Comparison of ENCODE assay signal across 8 cellular contexts in the genomic region with DNA sequence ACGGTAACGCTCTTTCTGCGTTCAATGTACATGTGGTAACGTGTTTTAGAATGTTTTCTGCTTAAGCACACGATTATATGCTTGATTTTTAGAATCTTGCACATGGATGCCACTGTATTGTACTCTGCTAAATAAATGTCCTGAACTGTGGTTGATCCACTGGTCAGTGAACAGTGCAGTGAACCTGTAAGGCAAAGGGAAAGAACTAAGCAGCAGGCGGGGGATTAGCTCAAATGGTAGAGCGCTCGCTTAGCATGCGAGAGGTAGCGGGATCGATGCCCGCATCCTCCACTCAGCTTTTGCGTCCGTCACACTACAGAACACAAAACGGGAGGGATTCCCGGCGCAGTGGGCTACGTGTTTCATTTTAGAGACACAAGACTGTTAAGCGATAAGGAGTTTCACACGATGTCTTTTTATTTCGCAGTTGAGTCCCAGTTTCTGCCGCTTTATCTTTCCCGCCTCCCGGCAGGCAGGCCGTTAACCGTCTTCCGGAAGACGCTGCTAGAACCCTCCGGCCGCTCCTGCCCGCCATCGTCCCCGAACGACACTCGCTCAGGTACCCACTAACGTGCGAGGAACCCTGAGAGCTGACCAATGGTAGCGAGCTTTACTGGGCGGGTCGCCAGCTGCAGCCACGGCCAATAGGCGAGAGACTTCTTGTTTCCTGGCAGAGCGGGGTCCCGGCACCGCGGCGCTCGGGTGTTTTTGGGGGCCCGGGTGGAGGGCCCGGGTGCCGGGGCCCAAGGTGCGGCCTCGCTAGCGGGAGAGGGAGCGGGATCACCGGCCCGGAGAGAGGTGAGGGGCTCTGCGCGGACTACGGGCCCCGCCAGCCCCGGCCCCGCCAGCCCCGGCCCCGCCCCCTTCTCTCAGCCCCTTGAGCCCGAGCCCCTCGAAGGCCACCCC. TPM values are rescaled to one million over a fixed set of nuclear protein-coding genes. Genes with fewer than 3 reads are reported as not detected.
DNase-seq lines count a peak whose midpoint lies in the region; ATAC-seq and TF ChIP-seq lines count a peak whose summit lies in the region.

A gene with protein sequence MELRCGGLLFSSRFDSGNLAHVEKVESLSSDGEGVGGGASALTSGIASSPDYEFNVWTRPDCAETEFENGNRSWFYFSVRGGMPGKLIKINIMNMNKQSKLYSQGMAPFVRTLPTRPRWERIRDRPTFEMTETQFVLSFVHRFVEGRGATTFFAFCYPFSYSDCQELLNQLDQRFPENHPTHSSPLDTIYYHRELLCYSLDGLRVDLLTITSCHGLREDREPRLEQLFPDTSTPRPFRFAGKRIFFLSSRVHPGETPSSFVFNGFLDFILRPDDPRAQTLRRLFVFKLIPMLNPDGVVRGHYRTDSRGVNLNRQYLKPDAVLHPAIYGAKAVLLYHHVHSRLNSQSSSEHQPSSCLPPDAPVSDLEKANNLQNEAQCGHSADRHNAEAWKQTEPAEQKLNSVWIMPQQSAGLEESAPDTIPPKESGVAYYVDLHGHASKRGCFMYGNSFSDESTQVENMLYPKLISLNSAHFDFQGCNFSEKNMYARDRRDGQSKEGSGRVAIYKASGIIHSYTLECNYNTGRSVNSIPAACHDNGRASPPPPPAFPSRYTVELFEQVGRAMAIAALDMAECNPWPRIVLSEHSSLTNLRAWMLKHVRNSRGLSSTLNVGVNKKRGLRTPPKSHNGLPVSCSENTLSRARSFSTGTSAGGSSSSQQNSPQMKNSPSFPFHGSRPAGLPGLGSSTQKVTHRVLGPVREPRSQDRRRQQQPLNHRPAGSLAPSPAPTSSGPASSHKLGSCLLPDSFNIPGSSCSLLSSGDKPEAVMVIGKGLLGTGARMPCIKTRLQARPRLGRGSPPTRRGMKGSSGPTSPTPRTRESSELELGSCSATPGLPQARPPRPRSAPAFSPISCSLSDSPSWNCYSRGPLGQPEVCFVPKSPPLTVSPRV (plus strand): TSS at position 673 of the 906 bp plus-strand sequence. CDS start 1,291 bp downstream, outside the sequence.

- in situ Hi-C loops in GM13977 (cut with MboI; ENCODE audit: low pct_unique_long_range_greater_than_20kb, low sequenced_read_pairs, unreplicated experiment) = no loop called here
- in situ Hi-C loops in transverse colon (cut with MboI; ENCODE audit: low pct_ligation_motif_present in 1 of 4, low pct_unique_long_range_greater_than_20kb in 1 of 4, low sequenced_read_pairs in 3 of 4) = no loop called here

- POLR2A ChIA-PET in T-cell (lab: Charles Lee) = interaction anchor here in 1 of 2 donors (0.6 to 2.1 kb wide), 3 partner anchors 20 to 73 kb away, joined by 4 to 12 read pairs (median 6); a partner anchor contains a TSS

- TF ChIP-seq POLR2A in transverse colon (IDR thresholded peaks at IDR 0.05) = peak; percentile 68

- ATAC-seq in HG02870 (IDR thresholded peaks at IDR 0.05; ENCODE audit: unreplicated experiment) (peak; percentile 58), T-cell (replicated peaks in 1 of 4) (peak; percentile 79 to 80 (median 80))

- peaks cover 18 to 41% (median 20%) of the 10 kb centered on the region in 3 donors for H3K4me1 Mint-ChIP-seq in T-cell

- H3K27ac Mint-ChIP-seq in T-cell = peak within 1 kb of the TSS; percentile 99

- no peaks in the 10 kb centered on the region for H3K9me3 Mint-ChIP-seq in T-cell

- H3K36me3 ChIP-seq in adipocyte (ENCODE audit: control insufficient read depth, insufficient read depth, low read length, severe bottlenecking) (peaks cover 25% of the 10 kb centered on the region), trophoblast cell (ENCODE audit: control insufficient read depth in 1 of 2, insufficient read depth in 2 of 2, low read length in 2 of 2) (peaks cover 18 to 27% of the 10 kb centered on the region in 2 experiments), transverse colon (peaks cover 0 to 12% (median 4%) of the 10 kb centered on the region in 4 donors)

- H2AK5ac ChIP-seq in trophoblast cell (ENCODE audit: low read length) = peak within 1 kb of the TSS; percentile 46

- H3K4me3 ChIP-seq in adipocyte (ENCODE audit: low read length) = peak within 1 kb of the TSS; percentile 92
- H3K4me3 ChIP-seq in trophoblast cell (ENCODE audit: low read depth, low read length) = peak within 1 kb of the TSS; percentile 93
- H3K4me3 ChIP-seq in transverse colon = peak within 1 kb of the TSS; percentile 83 to 97 (median 89)

- H3K4me1 ChIP-seq in adipocyte (ENCODE audit: control insufficient read depth, insufficient read depth, low read length) = peaks cover 6% of the 10 kb centered on the region
- H3K4me1 ChIP-seq in trophoblast cell (ENCODE audit: control insufficient read depth in 1 of 2, insufficient read depth in 2 of 2, low read length in 2 of 2) = peaks cover 9 to 14% of the 10 kb centered on the region in 2 experiments
- H3K4me1 ChIP-seq in transverse colon = peaks cover 7 to 18% (median 16%) of the 10 kb centered on the region in 4 donors

- H3K4me3 Mint-ChIP-seq in T-cell = peak within 1 kb of the TSS; percentile 90 to 97 (median 93)

- H4K91ac ChIP-seq in trophoblast cell (ENCODE audit: low read depth, low read length) = peak within 1 kb of the TSS; percentile 77

- peaks cover 17% of the 10 kb centered on the region for H3K79me1 ChIP-seq in trophoblast cell (ENCODE audit: low read length)

- CTCF ChIA-PET in T-cell (lab: Charles Lee) = interaction anchor here in 1 of 2 donors (0.5 to 1.8 kb wide), 13 partner anchors 14 to 1843 kb away, joined by 3 to 8 read pairs (median 3); a partner anchor contains a TSS

- no peaks in the 10 kb centered on the region for H3K9me3 ChIP-seq in adipocyte (ENCODE audit: control insufficient read depth, low read length)
- no peaks in the 10 kb centered on the region for H3K9me3 ChIP-seq in trophoblast cell (ENCODE audit: insufficient read depth, low read depth, low read length)
- H3K9me3 ChIP-seq in transverse colon = no peaks in the 10 kb centered on the region

- peak within 1 kb of the TSS; percentile 92 for H3K4me2 ChIP-seq in trophoblast cell (ENCODE audit: low read length)

- peak within 1 kb of the TSS; percentile 90 for H3K9ac ChIP-seq in adipocyte (ENCODE audit: low read length)
- peak within 1 kb of the TSS; percentile 94 for H3K9ac ChIP-seq in trophoblast cell (ENCODE audit: low read length)

- peak within 1 kb of the TSS; percentile 89 for H4K8ac ChIP-seq in trophoblast cell (ENCODE audit: low read depth, low read length)

- H3K79me2 ChIP-seq in trophoblast cell (ENCODE audit: control insufficient read depth, insufficient read depth, low read length, poor library complexity) = peaks cover 3% of the 10 kb centered on the region

- TF ChIP-seq CTCF in GM13977 (IDR thresholded peaks at IDR 0.05; ENCODE audit: extremely low read depth, insufficient read depth, missing control alignments) = no peak
- TF ChIP-seq CTCF in transverse colon (IDR thresholded peaks at IDR 0.05) = no peak

- H2BK120ac ChIP-seq in trophoblast cell (ENCODE audit: insufficient read depth, low read length, poor library complexity) = peak within 1 kb of the TSS; percentile 44

- DNase-seq in GM13977 (ENCODE audit: low spot score) = peak; percentile 100
- DNase-seq in NCI-H146 (lab: John Stamatoyannopoulos, UW) = peak; percentile 93
- DNase-seq in T-cell = peak; percentile 93 to 99 (median 96)
- peak; percentile 96 for DNase-seq in adipocyte (ENCODE audit: low read depth)
- peak; percentile 97 for DNase-seq in cardiac septum (ENCODE audit: low spot score)
- DNase-seq in trophoblast cell = peak; percentile 92 to 96
- DNase-seq in transverse colon = peak; percentile 98

- no CpG with 5 or more reads among the region's 67 CpGs for WGBS in trophoblast cell (ENCODE audit: extremely low coverage, insufficient coverage, insufficient read length)
- 0% methylated on average over 2 to 42 of the region's 67 CpGs for WGBS in transverse colon (ENCODE audit: low coverage in 1 of 2), 2 donors

- no peak within 1 kb of the TSS for H2BK12ac ChIP-seq in trophoblast cell (ENCODE audit: low read length)

- no peak for TF ChIP-seq EP300 in transverse colon (IDR thresholded peaks at IDR 0.05; ENCODE audit: low read depth)

- no peaks in the 10 kb centered on the region for H3K27me3 ChIP-seq in adipocyte (replicated peaks; ENCODE audit: control insufficient read depth, insufficient read depth, low read length)
- no peaks in the 10 kb centered on the region for H3K27me3 ChIP-seq in trophoblast cell (ENCODE audit: insufficient read depth, low read length)
- no peaks in the 10 kb centered on the region for H3K27me3 ChIP-seq in transverse colon

- peak within 1 kb of the TSS; percentile 86 for H3K14ac ChIP-seq in trophoblast cell (ENCODE audit: low read length)

- intact Hi-C loops in cardiac septum (cut with DNase I) = loop anchor here (2.0 kb wide), 2 partner anchors 22 to 36 kb away; a partner anchor contains a TSS
- intact Hi-C loops in transverse colon (cut with DNase I; ENCODE audit: low total_unique reads) = loop anchor here (5.0 kb wide), 1 partner anchor 36 kb away; a partner anchor contains a TSS

- peak within 1 kb of the TSS; percentile 53 for H2AFZ ChIP-seq in trophoblast cell (ENCODE audit: insufficient read depth, low read length, poor library complexity)

- peak within 1 kb of the TSS; percentile 66 for H3K4ac ChIP-seq in trophoblast cell (ENCODE audit: low read depth, low read length)

- peaks cover 9 to 10% of the 10 kb centered on the region in 2 donors for H3K27me3 Mint-ChIP-seq in T-cell

- H4K12ac ChIP-seq in trophoblast cell (ENCODE audit: low read depth, low read length) = peak within 1 kb of the TSS; percentile 73

- peak within 1 kb of the TSS; percentile 15 for H2BK5ac ChIP-seq in trophoblast cell (ENCODE audit: low read depth, low read length, poor library complexity)

- H3K27ac ChIP-seq in trophoblast cell (ENCODE audit: low read depth, low read length) (peak within 1 kb of the TSS; percentile 50), transverse colon (peak within 1 kb of the TSS; percentile 85 to 93 (median 88))

- H3K23ac ChIP-seq in trophoblast cell (ENCODE audit: low read length) = no peak within 1 kb of the TSS

- H3K18ac ChIP-seq in trophoblast cell (ENCODE audit: low read length) = peak within 1 kb of the TSS; percentile 77

- peaks cover 18% of the 10 kb centered on the region for H3K36me3 Mint-ChIP-seq in T-cell

RNA-seq across cellular contexts. Expression of the gene that starts here (rescaled TPM):
- total RNA-seq in T-cell (10 to 100 TPM in 3 of 5 donors, 1 to 10 TPM in 2; 9.5 to 13.3 (median 11.2) TPM), cardiac septum (11.7 TPM), transverse colon (10 to 100 TPM in 3 of 4 donors, 1 to 10 TPM in 1; 9.7 to 39.2 (median 13.9) TPM)
- polyA plus RNA-seq in trophoblast cell (2013) = 24.8 and 25.8 TPM in 2 replicates

Comparison
In these comparisons a context has a peak if more than half of its experiments do, and no peak if none do; other contexts are left out.
1. Peak in every context shown above with its lines: DNase-seq, ATAC-seq, H3K4me3 ChIP-seq and H3K27ac ChIP-seq.